ENCODE assay signal across 9 cellular contexts in genomic region chr1:46394108-46394871, GRCh38. TPM values are rescaled to one million over a fixed set of nuclear protein-coding genes. Genes with fewer than 3 reads are reported as not detected.
DNase-seq lines count a peak whose midpoint lies in the region; ATAC-seq, FAIRE-seq and TF ChIP-seq lines count a peak whose summit lies in the region.
"Had no signal": no experiment of that assay in that cellular context is flagged by ENCODE, and none has a peak within 500 bp of the region (broad histone marks: within the 10 kb centered on the region; RNA-seq: fewer than 3 reads in every experiment).

Gene FAAH, plus strand, starts transcription at chr1:46394317. Its CDS starts 32 bp downstream, at chr1:46394349.

- H3K9me3 ChIP-seq in IMR-90 (ENCODE audit: control insufficient read depth, insufficient read depth, low read length) (peaks cover 27% of the 10 kb centered on the region), endocrine pancreas (ENCODE audit: control insufficient read depth, low read length) (no peaks in the 10 kb centered on the region)

- H3K23ac ChIP-seq in IMR-90 (ENCODE audit: low read depth, low read length) (no peak within 1 kb of the TSS), mesendoderm (ENCODE audit: low read length) (no peak within 1 kb of the TSS)

- peak within 1 kb of the TSS; percentile 58; the same call in 1 of the 2 replicates for H3K4me2 ChIP-seq in IMR-90 (ENCODE audit: low read depth, low read length)
- peak within 1 kb of the TSS; percentile 94 for H3K4me2 ChIP-seq in mesendoderm (ENCODE audit: low read length)

- WGBS in IMR-90 (ENCODE audit: extremely low coverage in 2 of 2, insufficient read length in 1 of 2), 2 experiments, result 4% methylated on average over 56 of the region's 75 CpGs; no CpG with 5 or more reads in 1 of the 2 experiments
- no CpG with 5 or more reads among the region's 75 CpGs for WGBS in mesendoderm (ENCODE audit: extremely low coverage, insufficient coverage, low lambda C conversion rate)

- H3K4ac ChIP-seq in IMR-90 (ENCODE audit: low read depth, low read length), result no peak within 1 kb of the TSS
- H3K4ac ChIP-seq in mesendoderm (ENCODE audit: low read depth, low read length), result no peak within 1 kb of the TSS

- H2AK5ac ChIP-seq in IMR-90 (ENCODE audit: low read depth, low read length), result no peak within 1 kb of the TSS
- H2AK5ac ChIP-seq in mesendoderm (ENCODE audit: low read length), result no peak within 1 kb of the TSS

- H3K27ac ChIP-seq in IMR-90 (ENCODE audit: insufficient read depth, low read length) (no peak within 1 kb of the TSS), mesendoderm (ENCODE audit: low read depth, low read length) (no peak within 1 kb of the TSS)

- H3K9me1 ChIP-seq in IMR-90 (ENCODE audit: insufficient read depth, low read length), result no peaks in the 10 kb centered on the region

- H3K79me1 ChIP-seq in IMR-90 (ENCODE audit: low read depth in 1 of 2, low read length in 2 of 2) (no peaks in the 10 kb centered on the region), mesendoderm (ENCODE audit: low read length) (no peaks in the 10 kb centered on the region)

- H3K9ac ChIP-seq in IMR-90 (ENCODE audit: low read depth, low read length) (no peak within 1 kb of the TSS), endocrine pancreas (ENCODE audit: control insufficient read depth, insufficient read depth, low read length) (peak within 1 kb of the TSS; percentile 66), mesendoderm (ENCODE audit: low read length) (peak within 1 kb of the TSS; percentile 72)

- H3K36me3 ChIP-seq in IMR-90 (ENCODE audit: control insufficient read depth, insufficient read depth, low read length), result no peaks in the 10 kb centered on the region
- no peaks in the 10 kb centered on the region for H3K36me3 ChIP-seq in endocrine pancreas (ENCODE audit: control insufficient read depth, insufficient read depth, low read length)
- H3K36me3 ChIP-seq in mesendoderm (ENCODE audit: control insufficient read depth, insufficient read depth, low read length), result no peaks in the 10 kb centered on the region

- H3K4me3 ChIP-seq in IMR-90 (ENCODE audit: insufficient read depth, low read depth, low read length) (peak within 1 kb of the TSS; percentile 17; the same call in 1 of the 2 replicates), endocrine pancreas (ENCODE audit: control insufficient read depth, insufficient read depth, low read length) (peak within 1 kb of the TSS; percentile 63), mesendoderm (ENCODE audit: low read length) (peak within 1 kb of the TSS; percentile 37)

- H3K27me3 ChIP-seq in IMR-90 (ENCODE audit: control insufficient read depth, insufficient read depth, low read length), result peaks cover 46% of the 10 kb centered on the region
- no peaks in the 10 kb centered on the region for H3K27me3 ChIP-seq in endocrine pancreas (ENCODE audit: control insufficient read depth, insufficient read depth, low read length)
- H3K27me3 ChIP-seq in mesendoderm (ENCODE audit: insufficient read depth, low read length, poor library complexity), result no peaks in the 10 kb centered on the region

- TF ChIP-seq POLR2A in IMR-90 (IDR thresholded peaks at IDR 0.05; ENCODE audit: low read depth, low read length), result no peak

- CTCF ChIA-PET in IMR-90 (lab: Yijun Ruan, JAX), result no interaction called here

- H3K56ac ChIP-seq in IMR-90 (ENCODE audit: extremely low read depth, insufficient read depth, low read length) (no peak within 1 kb of the TSS; the same call in 1 of the 2 replicates), mesendoderm (ENCODE audit: low read length) (peak within 1 kb of the TSS; percentile 86)

- BruUV-seq in IMR-90 (replicated peaks; lab: Mats Ljungman, UMichigan), result no TSS peak

- TF ChIP-seq RAD21 in IMR-90 (IDR thresholded peaks at IDR 0.05; ENCODE audit: low read length), result no peak

- H4K20me1 ChIP-seq in IMR-90 (ENCODE audit: insufficient read depth, low read length), result no peaks in the 10 kb centered on the region

- DNase-seq in AML-193 (lab: John Stamatoyannopoulos, UW), result peak; percentile 30 to 35
- DNase-seq in IMR-90, result no peak
- peak; percentile 40 for DNase-seq in activated CD8-positive, alpha-beta memory T cell treated with anti-CD3 and anti-CD28 coated beads, Interleukin-2, amount 50 U/mL, for 4 hours
- peak; percentile 85 for DNase-seq in mesendoderm
- peak; percentile 58 for DNase-seq in stimulated activated CD8-positive, alpha-beta memory T cell treated with anti-CD3 and anti-CD28 coated beads, Interleukin-4, amount 100 ng/mL, for 48 hours
- no peak for DNase-seq in GM19239 (ENCODE audit: insufficient read length, low spot score)
- DNase-seq in NK-92 treated with Interleukin-12 subunit alpha and Interleukin-12 subunit beta, amount 100 ng/mL, for 24 hours (lab: John Stamatoyannopoulos, UW), result no peak

- H3K4me1 ChIP-seq in IMR-90 (ENCODE audit: control insufficient read depth, insufficient read depth, low read length), result no peaks in the 10 kb centered on the region; the same call in 1 of the 2 replicates
- H3K4me1 ChIP-seq in endocrine pancreas (ENCODE audit: control insufficient read depth, insufficient read depth, low read length), result no peaks in the 10 kb centered on the region
- H3K4me1 ChIP-seq in mesendoderm (ENCODE audit: control insufficient read depth, low read depth, low read length), result no peaks in the 10 kb centered on the region

- H2BK20ac ChIP-seq in IMR-90 (ENCODE audit: low read depth, low read length), result no peak within 1 kb of the TSS

- H3K79me2 ChIP-seq in mesendoderm (ENCODE audit: control insufficient read depth, insufficient read depth, low read length), result no peaks in the 10 kb centered on the region

- intact Hi-C loops in IMR-90 (cut with micrococcal nuclease), result no loop called here

- H2AFZ ChIP-seq in IMR-90 (replicated peaks; ENCODE audit: low read length, poor library complexity), result peak within 1 kb of the TSS; percentile 75

- FAIRE-seq in GM19239 (lab: Jason Lieb, UNC), result no peak

- peak within 1 kb of the TSS; percentile 16 for H2AK9ac ChIP-seq in IMR-90 (replicated peaks; ENCODE audit: low read depth, low read length, poor library complexity)

- H2BK120ac ChIP-seq in IMR-90 (ENCODE audit: low read depth, low read length) (no peak within 1 kb of the TSS), mesendoderm (ENCODE audit: low read depth, low read length) (no peak within 1 kb of the TSS)

- H3K14ac ChIP-seq in IMR-90 (replicated peaks; ENCODE audit: low read depth, low read length), result no peak within 1 kb of the TSS

- H4K8ac ChIP-seq in IMR-90 (ENCODE audit: low read depth in 2 of 2, low read length in 2 of 2), result no peak within 1 kb of the TSS
- H4K8ac ChIP-seq in mesendoderm (ENCODE audit: low read depth, low read length), result no peak within 1 kb of the TSS

- ATAC-seq in IMR-90 (ENCODE audit: low read depth), result peak; percentile 72

- H2BK15ac ChIP-seq in IMR-90 (ENCODE audit: low read depth, low read length) (no peak within 1 kb of the TSS), mesendoderm (replicated peaks; ENCODE audit: low read depth) (no peak within 1 kb of the TSS)

- in situ Hi-C loops in IMR-90 (cut with MboI; ENCODE audit: low sequenced_read_pairs), result no loop called here

- POLR2A ChIA-PET in IMR-90 (lab: Charles Lee; ENCODE audit: unreplicated experiment), result no interaction called here

- no peak within 1 kb of the TSS for H4K91ac ChIP-seq in IMR-90 (ENCODE audit: insufficient read depth, low read depth, low read length)

- no peak within 1 kb of the TSS for H4K5ac ChIP-seq in IMR-90 (ENCODE audit: low read depth, low read length)
- H4K5ac ChIP-seq in mesendoderm (ENCODE audit: low read length), result no peak within 1 kb of the TSS

- no peak within 1 kb of the TSS for H3K18ac ChIP-seq in IMR-90 (ENCODE audit: low read depth, low read length)
- peak within 1 kb of the TSS; percentile 63 for H3K18ac ChIP-seq in mesendoderm (ENCODE audit: low read length)

- dilution Hi-C loops in IMR-90 (cut with HindIII; ENCODE audit: low sequenced_read_pairs, unreplicated experiment), result no loop called here

- H2BK5ac ChIP-seq in IMR-90 (ENCODE audit: low read depth, low read length, poor library complexity, severe bottlenecking) (no peak within 1 kb of the TSS), mesendoderm (ENCODE audit: low read length) (no peak within 1 kb of the TSS)

- no peak for TF ChIP-seq CTCF in IMR-90 (conservative IDR thresholded peaks at IDR 0.05; ENCODE audit: low read depth, low read length)

TF ChIP-seq in IMR-90, 13 proteins besides CTCF, POLR2A, EP300 and RAD21:
- TF ChIP-seq FOS (IDR thresholded peaks at IDR 0.05; ENCODE audit: low read depth, low read length), result no peak
- no peak for TF ChIP-seq ELK1 (IDR thresholded peaks at IDR 0.05; ENCODE audit: borderline replicate concordance, low read depth, low read length)
- no peak for TF ChIP-seq RCOR1 (IDR thresholded peaks at IDR 0.05; ENCODE audit: insufficient replicate concordance, low read length)
- no peak for TF ChIP-seq USF2 (IDR thresholded peaks at IDR 0.05; ENCODE audit: low read depth, low read length)
- no peak for TF ChIP-seq CHD1 (IDR thresholded peaks at IDR 0.05; ENCODE audit: low read depth, low read length)
- TF ChIP-seq NFE2L2 (IDR thresholded peaks at IDR 0.05; ENCODE audit: low read depth, low read length), result no peak
- TF ChIP-seq RFX5 (IDR thresholded peaks at IDR 0.05; ENCODE audit: low read depth, low read length), result no peak
- TF ChIP-seq MAZ (IDR thresholded peaks at IDR 0.05; ENCODE audit: borderline replicate concordance, low read depth, low read length), result no peak

RNA-seq across cellular contexts. Expression of gene FAAH, which starts in this region (rescaled TPM):
- under 0.01 TPM in 1 of 2 replicates, not detected in the other for total RNA-seq in IMR-90 (2012; rRNA removed)
- 0.19 and 0.29 TPM in 2 replicates for polyA plus RNA-seq in IMR-90 (2012; rRNA removed)
- 0.12 and 0.27 TPM in 2 replicates for polyA plus RNA-seq in IMR-90 (2012; cell fraction: cytosol; rRNA removed)
- 2.3 and 3.0 TPM in 2 replicates for polyA plus RNA-seq in IMR-90 (2012; cell fraction: nucleus; rRNA removed; ENCODE audit: low replicate concordance)
- polyA plus RNA-seq in mesendoderm (2013, experiment 1 of 2), result 3.3 TPM
- 3.3 TPM for polyA plus RNA-seq in mesendoderm (2013, experiment 2 of 2)
- total RNA-seq: myocyte had no signal

Comparison
In these comparisons a context has a peak if more than half of its experiments do, and no peak if none do; other contexts are left out.
1. DNase-seq: peak in AML-193 (2 of 2), activated CD8-positive, alpha-beta memory T cell treated with anti-CD3 and anti-CD28 coated beads, Interleukin-2, amount 50 U/mL, for 4 hours (single experiment), mesendoderm (single experiment) and stimulated activated CD8-positive, alpha-beta memory T cell treated with anti-CD3 and anti-CD28 coated beads, Interleukin-4, amount 100 ng/mL, for 48 hours (single experiment); none in IMR-90 (single experiment), GM19239 (single experiment) and NK-92 treated with Interleukin-12 subunit alpha and Interleukin-12 subunit beta, amount 100 ng/mL, for 24 hours (single experiment).
2. Peak in every context shown above with its lines, with median percentiles within 50 percentile points of each other: H3K4me3 ChIP-seq.